In the genomic region with DNA sequence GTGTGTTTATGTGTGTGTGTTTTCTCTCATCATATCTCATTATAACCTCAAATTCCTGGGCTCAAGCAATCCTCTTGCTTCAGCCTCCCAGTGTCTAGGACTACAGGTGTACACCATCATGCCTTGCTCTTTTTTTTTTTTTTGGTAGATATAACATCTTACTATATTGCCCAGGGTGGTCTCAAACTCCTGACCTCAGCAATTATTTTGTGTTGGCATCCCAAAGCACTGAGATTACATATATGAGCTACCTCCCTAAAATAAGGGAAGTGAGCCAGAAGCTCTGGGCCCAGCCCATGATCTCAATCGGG, we compare ENCODE assay signal across 8 cellular contexts. TPM values are rescaled to one million over a fixed set of nuclear protein-coding genes. Genes with fewer than 3 reads are reported as not detected.
DNase-seq lines count a peak whose midpoint lies in the region; ATAC-seq and TF ChIP-seq lines count a peak whose summit lies in the region.

No MANE protein-coding gene starts in this region.

- peaks cover 38% of the 10 kb centered on the region for H3K36me3 Mint-ChIP-seq in activated naive CD4-positive, alpha-beta T cell treated with anti-CD3 and anti-CD28 coated beads, Interleukin-2, amount 10 ng/mL, durations not matched to agents 7 days and 5 days

- peak overlapping the region; percentile 95 for H3K27ac Mint-ChIP-seq in activated naive CD4-positive, alpha-beta T cell treated with anti-CD3 and anti-CD28 coated beads, Interleukin-2, amount 10 ng/mL, durations not matched to agents 7 days and 5 days

- DNase-seq in activated naive CD4-positive, alpha-beta T cell treated with anti-CD3 and anti-CD28 coated beads, Interleukin-2, amount 10 ng/mL, durations not matched to agents 7 days and 5 days, result no peak
- no peak for DNase-seq in activated naive CD4-positive, alpha-beta T cell treated with Interleukin-2 at 50 U/mL for 16 hours
- no peak for DNase-seq in astrocyte of the spinal cord (ENCODE audit: low read depth, low spot score)
- no peak for DNase-seq in right lobe of liver
- no peak for DNase-seq in upper lobe of right lung
- no peak for DNase-seq in activated CD4-positive, CD25-positive, alpha-beta regulatory T cell treated with anti-CD3 and anti-CD28 coated beads, Interleukin-2, amount 50 U/mL, for 72 hours
- DNase-seq in NCI-H2227 (lab: John Stamatoyannopoulos, UW; ENCODE audit: unreplicated experiment), result no peak

- CTCF ChIA-PET in activated naive CD4-positive, alpha-beta T cell treated with anti-CD3 and anti-CD28 coated beads, Interleukin-2, amount 10 ng/mL, durations not matched to agents 7 days and 5 days (lab: Charles Lee), result no interaction called here

- WGBS in right lobe of liver (ENCODE audit: insufficient coverage, low coverage, low lambda C conversion rate, missing lambda C conversion rate), result no CpG with 5 or more reads among the region's 1 CpG

- H3K9me3 Mint-ChIP-seq in activated naive CD4-positive, alpha-beta T cell treated with anti-CD3 and anti-CD28 coated beads, Interleukin-2, amount 10 ng/mL, durations not matched to agents 7 days and 5 days, result peaks cover 23% of the 10 kb centered on the region

- H3K36me3 ChIP-seq in right lobe of liver (peaks cover 0 to 13% (median 2%) of the 10 kb centered on the region in 4 donors), upper lobe of right lung (peaks cover 13% of the 10 kb centered on the region)

- H3K4me1 ChIP-seq in right lobe of liver (peaks cover 0 to 15% (median 0%) of the 10 kb centered on the region in 4 donors), upper lobe of right lung (peaks cover 8% of the 10 kb centered on the region)

- TF ChIP-seq POLR2A in right lobe of liver (IDR thresholded peaks at IDR 0.05), result no peak

- intact Hi-C loops in right lobe of liver (cut with DNase I), result no loop called here
- intact Hi-C loops in upper lobe of right lung (cut with DNase I), result no loop called here

- TF ChIP-seq CTCF in astrocyte of the spinal cord (IDR thresholded peaks at IDR 0.05; ENCODE audit: low read depth, low read length) (no peak), right lobe of liver (IDR thresholded peaks at IDR 0.05) (no peak), upper lobe of right lung (IDR thresholded peaks at IDR 0.05) (no peak)

- H3K27me3 Mint-ChIP-seq in activated naive CD4-positive, alpha-beta T cell treated with anti-CD3 and anti-CD28 coated beads, Interleukin-2, amount 10 ng/mL, durations not matched to agents 7 days and 5 days, result peaks cover 20% of the 10 kb centered on the region

- H3K4me1 Mint-ChIP-seq in activated naive CD4-positive, alpha-beta T cell treated with anti-CD3 and anti-CD28 coated beads, Interleukin-2, amount 10 ng/mL, durations not matched to agents 7 days and 5 days, result peaks cover 29% of the 10 kb centered on the region

- no peaks in the 10 kb centered on the region for H3K27me3 ChIP-seq in right lobe of liver
- H3K27me3 ChIP-seq in upper lobe of right lung, result peaks cover 7% of the 10 kb centered on the region

- in situ Hi-C loops in astrocyte of the spinal cord (cut with HindIII; ENCODE audit: low sequenced_read_pairs), result no loop called here

- no peaks in the 10 kb centered on the region for H3K9me3 ChIP-seq in right lobe of liver
- no peaks in the 10 kb centered on the region for H3K9me3 ChIP-seq in upper lobe of right lung

- H3K4me3 Mint-ChIP-seq in activated naive CD4-positive, alpha-beta T cell treated with anti-CD3 and anti-CD28 coated beads, Interleukin-2, amount 10 ng/mL, durations not matched to agents 7 days and 5 days, result peak overlapping the region; percentile 78

- peak overlapping the region; percentile 94 for H3K4me3 ChIP-seq in astrocyte of the spinal cord (ENCODE audit: low read depth, low read length)
- peak overlapping the region; percentile 59 to 87 (median 77) for H3K4me3 ChIP-seq in right lobe of liver
- H3K4me3 ChIP-seq in upper lobe of right lung, result peak overlapping the region; percentile 94

- H3K27ac ChIP-seq in right lobe of liver (peak overlapping the region; percentile 58 to 81 (median 71)), upper lobe of right lung (peak overlapping the region; percentile 88)

- ATAC-seq in right lobe of liver (peak in 2 of 4 donors; percentile 42 to 52), upper lobe of right lung (no peak), HG02642 (IDR thresholded peaks at IDR 0.05; ENCODE audit: poor library complexity, unreplicated experiment) (no peak)

RNA-seq across cellular contexts. Expression of a gene that starts 0.4 kb away (rescaled TPM):
- total RNA-seq in right lobe of liver (1 to 10 TPM; 1.9 to 2.7 (median 2.4) TPM), upper lobe of right lung (7.9 TPM)

RNA-seq across cellular contexts. Expression of a gene that starts 31.2 kb away (rescaled TPM):
- total RNA-seq in right lobe of liver (1 to 10 TPM; 1.5 to 2.8 (median 2.1) TPM), upper lobe of right lung (9.3 TPM)

RNA-seq across cellular contexts. Expression of a gene that starts 39.5 kb away (rescaled TPM):
- total RNA-seq in right lobe of liver (10 to 100 TPM; 15.7 to 24.2 (median 21.8) TPM), upper lobe of right lung (54.5 TPM)

RNA-seq across cellular contexts. Expression of a gene that starts 43.5 kb away (rescaled TPM):
- total RNA-seq in right lobe of liver (10 to 100 TPM in 1 of 6 experiments, 1 to 10 TPM in 5; 1.1 to 10.8 (median 3.1) TPM), upper lobe of right lung (7.0 TPM)

RNA-seq across cellular contexts. Expression of a gene that starts 43.5 kb away (rescaled TPM):
- total RNA-seq in right lobe of liver, result 1 to 10 TPM in 2 of 6 experiments, under 1 TPM in 4; 0.31 to 1.6 (median 0.93) TPM
- 3.3 TPM for total RNA-seq in upper lobe of right lung
